ENCODE assay signal across 17 cellular contexts in the genomic region with DNA sequence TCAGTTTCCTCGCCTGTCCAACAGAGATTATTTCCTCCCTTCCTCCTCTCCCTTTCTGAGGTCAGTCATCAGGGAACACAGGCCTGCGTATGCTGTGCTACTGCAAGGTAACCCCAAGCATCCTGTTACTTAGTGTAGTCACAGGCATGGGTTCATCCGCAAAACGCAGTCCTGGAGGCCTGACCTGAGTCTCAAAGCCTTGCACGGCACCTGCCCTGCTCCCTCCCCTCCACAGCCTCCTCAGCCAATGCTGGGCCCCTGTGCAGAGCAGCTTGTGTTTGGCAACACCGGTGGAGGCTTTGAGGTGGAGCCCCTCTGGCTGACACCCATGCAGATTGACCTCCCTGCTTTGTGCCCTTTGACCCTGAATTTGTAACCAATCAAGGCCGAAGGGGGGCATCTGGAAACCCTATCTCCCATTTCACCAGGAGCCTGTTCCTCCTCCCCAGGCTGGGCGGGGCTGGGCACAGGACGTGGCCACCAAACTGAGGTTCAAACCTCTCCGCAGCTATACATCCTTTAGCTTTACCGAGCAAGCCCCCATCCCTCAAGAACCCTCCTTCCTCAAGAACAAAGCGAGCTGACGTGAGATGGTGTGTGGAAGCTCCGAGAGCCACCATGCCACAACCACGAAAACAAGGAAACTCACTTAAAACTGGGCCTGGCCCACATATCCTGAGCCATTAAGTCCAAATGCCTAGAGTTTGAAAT. TPM values are rescaled to one million over a fixed set of nuclear protein-coding genes. Genes with fewer than 3 reads are reported as not detected.
DNase-seq lines count a peak whose midpoint lies in the region; ATAC-seq, FAIRE-seq and TF ChIP-seq lines count a peak whose summit lies in the region.
"Had no signal": no experiment of that assay in that cellular context is flagged by ENCODE, and none has a peak within 500 bp of the region (broad histone marks: within the 10 kb centered on the region; RNA-seq: fewer than 3 reads in every experiment).

No MANE protein-coding gene starts in this region.

- no peaks in the 10 kb centered on the region for H3K27me3 Mint-ChIP-seq in activated T-cell treated with anti-CD3 and anti-CD28 coated beads, Interleukin-2, amount 50 U/mL, for 24 hours
- no peaks in the 10 kb centered on the region for H3K27me3 Mint-ChIP-seq in activated T-cell treated with anti-CD3 and anti-CD28 coated beads, Interleukin-2, amount 50 U/mL, for 4 hours (ENCODE audit: low read depth)
- H3K27me3 Mint-ChIP-seq in WTC11 (ENCODE audit: low read depth): no peaks in the 10 kb centered on the region
- H3K27me3 Mint-ChIP-seq: CD4-positive, alpha-beta T cell had no signal

- H3K27me3 ChIP-seq in neuronal stem cell (ENCODE audit: control insufficient read depth in 3 of 3, insufficient read depth in 3 of 3, low read depth in 1 of 3, low read length in 3 of 3): no peaks in the 10 kb centered on the region
- no peaks in the 10 kb centered on the region for H3K27me3 ChIP-seq in MM.1S (replicated peaks; ENCODE audit: insufficient read depth, low read length)
- H3K27me3 ChIP-seq: neural progenitor cell had no signal

- H4K91ac ChIP-seq in neuronal stem cell (ENCODE audit: low read depth, low read length, poor library complexity): no peak overlapping the region

- H2BK15ac ChIP-seq in neuronal stem cell (ENCODE audit: low read length): no peak overlapping the region

- H3K9me3 ChIP-seq in neuronal stem cell (replicated peaks in 1 of 2; ENCODE audit: control insufficient read depth in 2 of 2, insufficient read depth in 1 of 2, low read depth in 1 of 2, low read length in 2 of 2) (peaks cover 0 to 1% of the 10 kb centered on the region in 2 donors), MM.1S (replicated peaks; ENCODE audit: insufficient read depth, low read length) (no peaks in the 10 kb centered on the region)

- no peak overlapping the region for H3K4me3 Mint-ChIP-seq in activated T-cell treated with anti-CD3 and anti-CD28 coated beads, Interleukin-2, amount 50 U/mL, for 24 hours
- H3K4me3 Mint-ChIP-seq in activated T-cell treated with anti-CD3 and anti-CD28 coated beads, Interleukin-2, amount 50 U/mL, for 4 hours: no peak overlapping the region
- no peak overlapping the region for H3K4me3 Mint-ChIP-seq in WTC11
- H3K4me3 Mint-ChIP-seq: CD4-positive, alpha-beta T cell; neural progenitor cell had no signal

- no peaks in the 10 kb centered on the region for H4K20me1 ChIP-seq in MM.1S (ENCODE audit: insufficient read depth, low read length)

- H2BK5ac ChIP-seq in neuronal stem cell (ENCODE audit: low read length): peak overlapping the region; percentile 6

- no peak for DNase-seq in activated T-cell treated with anti-CD3 and anti-CD28 coated beads, Interleukin-2, amount 50 U/mL, for 24 hours
- no peak for DNase-seq in activated T-cell treated with anti-CD3 and anti-CD28 coated beads, Interleukin-2, amount 50 U/mL, for 4 hours
- DNase-seq in GM12891 (ENCODE audit: insufficient read length, low spot score) (no peak), WTC11 (ENCODE audit: low spot score) (no peak), neuronal stem cell (ENCODE audit: low spot score) (no peak), T1000 (lab: John Stamatoyannopoulos, UW) (no peak), MM.1S (no peak)
- DNase-seq: CD4-positive, alpha-beta T cell; central memory CD4-positive, alpha-beta T cell; DMS53; effector memory CD4-positive, alpha-beta T cell; midbrain; NCI-H1092 treated with DMSO at 0.1 percent for 48 hours; NCI-H2081 treated with DMSO at 0.1 percent for 48 hours; NCI-H510A had no signal

- no peak overlapping the region for H2AK5ac ChIP-seq in neuronal stem cell (ENCODE audit: low read depth, low read length)

- no peak overlapping the region for H2AFZ ChIP-seq in neuronal stem cell (ENCODE audit: low read length)
- no peak overlapping the region for H2AFZ ChIP-seq in MM.1S (ENCODE audit: low read length)
- H2AFZ ChIP-seq: neural progenitor cell had no signal

- H3K4me1 ChIP-seq in neuronal stem cell (ENCODE audit: control insufficient read depth in 2 of 2, insufficient read depth in 1 of 2, low read depth in 1 of 2, low read length in 2 of 2): peaks cover 0 to 5% of the 10 kb centered on the region in 2 donors
- peaks cover 10% of the 10 kb centered on the region; the same call in 1 of the 2 replicates for H3K4me1 ChIP-seq in MM.1S (ENCODE audit: low read length)
- H3K4me1 ChIP-seq: neural progenitor cell had no signal

- no peak overlapping the region for H2BK12ac ChIP-seq in neuronal stem cell (ENCODE audit: low read length)

- no peak for FAIRE-seq in GM12891 (lab: Jason Lieb, UNC)

- H3K4me2 ChIP-seq in neuronal stem cell (ENCODE audit: insufficient read depth, low read length, poor library complexity, severe bottlenecking) (no peak overlapping the region), MM.1S (ENCODE audit: low read depth, low read length) (no peak overlapping the region)
- H3K4me2 ChIP-seq: neural progenitor cell had no signal

- no peaks in the 10 kb centered on the region for H3K9me2 ChIP-seq in MM.1S (replicated peaks; ENCODE audit: insufficient read depth, low read length)

- H3K23ac ChIP-seq in neuronal stem cell (ENCODE audit: low read depth, low read length, poor library complexity): peak overlapping the region; percentile 17

- H3K79me2 ChIP-seq in MM.1S (ENCODE audit: low read length): peaks cover 52% of the 10 kb centered on the region

- no peak overlapping the region for H4K8ac ChIP-seq in neuronal stem cell (ENCODE audit: low read depth, low read length)

- H3K4ac ChIP-seq in neuronal stem cell (ENCODE audit: low read length): no peak overlapping the region

- CTCF ChIA-PET in WTC11 (lab: Charles Lee): interaction anchor here (0.6 to 1.8 kb wide), 6 partner anchors 12 to 124 kb away, joined by 3 to 7 read pairs (median 3); no protein-coding TSS in a partner anchor

- H3K36me3 Mint-ChIP-seq in activated T-cell treated with anti-CD3 and anti-CD28 coated beads, Interleukin-2, amount 50 U/mL, for 24 hours (ENCODE audit: low read depth): peaks cover 98% of the 10 kb centered on the region
- H3K36me3 Mint-ChIP-seq in activated T-cell treated with anti-CD3 and anti-CD28 coated beads, Interleukin-2, amount 50 U/mL, for 4 hours (ENCODE audit: insufficient read depth): peaks cover 14% of the 10 kb centered on the region
- H3K36me3 Mint-ChIP-seq in WTC11: peaks cover 85% of the 10 kb centered on the region

- no peak overlapping the region for H3K4me3 ChIP-seq in neuronal stem cell (ENCODE audit: low read length in 2 of 2)
- no peak overlapping the region for H3K4me3 ChIP-seq in MM.1S (ENCODE audit: low read length)
- H3K4me3 ChIP-seq: neural progenitor cell had no signal

- H3K9me3 Mint-ChIP-seq in activated T-cell treated with anti-CD3 and anti-CD28 coated beads, Interleukin-2, amount 50 U/mL, for 24 hours: no peaks in the 10 kb centered on the region
- H3K9me3 Mint-ChIP-seq in activated T-cell treated with anti-CD3 and anti-CD28 coated beads, Interleukin-2, amount 50 U/mL, for 4 hours: no peaks in the 10 kb centered on the region
- no peaks in the 10 kb centered on the region for H3K9me3 Mint-ChIP-seq in WTC11
- H3K9me3 Mint-ChIP-seq: CD4-positive, alpha-beta T cell; neural progenitor cell had no signal

- H3K9ac ChIP-seq in neuronal stem cell (ENCODE audit: low read depth, low read length, poor library complexity) (peak overlapping the region; percentile 53), MM.1S (ENCODE audit: low read length) (no peak overlapping the region)
- H3K9ac ChIP-seq: neural progenitor cell had no signal

- POLR2A ChIA-PET in WTC11 (lab: Charles Lee): no interaction called here

- TF ChIP-seq POLR2A in GM12891 (IDR thresholded peaks at IDR 0.05; ENCODE audit: low read depth, low read length): no peak

- H3K4me1 Mint-ChIP-seq in activated T-cell treated with anti-CD3 and anti-CD28 coated beads, Interleukin-2, amount 50 U/mL, for 24 hours (ENCODE audit: low read depth): peaks cover 3% of the 10 kb centered on the region
- H3K4me1 Mint-ChIP-seq in activated T-cell treated with anti-CD3 and anti-CD28 coated beads, Interleukin-2, amount 50 U/mL, for 4 hours (ENCODE audit: low read depth): no peaks in the 10 kb centered on the region
- H3K4me1 Mint-ChIP-seq in WTC11: peaks cover 6% of the 10 kb centered on the region

- no peak overlapping the region for H2BK120ac ChIP-seq in neuronal stem cell (ENCODE audit: low read depth, low read length)

- ATAC-seq in activated T-cell treated with anti-CD3 and anti-CD28 coated beads, Interleukin-2, amount 50 U/mL, for 4 hours: no peak
- no peak for ATAC-seq in WTC11
- no peak for ATAC-seq in GM21723 (IDR thresholded peaks at IDR 0.05; ENCODE audit: unreplicated experiment)

- peaks cover 8% of the 10 kb centered on the region for H3F3A ChIP-seq in MM.1S (ENCODE audit: insufficient read depth, low read length)

- H3K36me3 ChIP-seq in neuronal stem cell (replicated peaks in 1 of 2; ENCODE audit: control insufficient read depth in 2 of 2, insufficient read depth in 2 of 2, low read length in 2 of 2) (peaks cover 76 to 98% of the 10 kb centered on the region in 2 donors), MM.1S (replicated peaks; ENCODE audit: insufficient read depth, low read length) (peaks cover 8% of the 10 kb centered on the region)
- H3K36me3 ChIP-seq: neural progenitor cell had no signal

- H3K27ac ChIP-seq in neuronal stem cell (replicated peaks; ENCODE audit: low read length): no peak overlapping the region
- H3K27ac ChIP-seq in MM.1S (ENCODE audit: low read length): no peak overlapping the region
- H3K27ac ChIP-seq: neural progenitor cell had no signal

- peak overlapping the region; percentile 75 for H3K27ac Mint-ChIP-seq in activated T-cell treated with anti-CD3 and anti-CD28 coated beads, Interleukin-2, amount 50 U/mL, for 24 hours
- peak overlapping the region; percentile 79 for H3K27ac Mint-ChIP-seq in WTC11
- H3K27ac Mint-ChIP-seq: CD4-positive, alpha-beta T cell; neural progenitor cell had no signal

- TF ChIP-seq CTCF in WTC11 (IDR thresholded peaks at IDR 0.05) (no peak), MM.1S (IDR thresholded peaks at IDR 0.05; ENCODE audit: low read length) (no peak)

- H3K14ac ChIP-seq in neuronal stem cell (ENCODE audit: low read length): no peak overlapping the region

- no peak overlapping the region for H3K18ac ChIP-seq in neuronal stem cell (ENCODE audit: low read length)

- H3K79me1 ChIP-seq in neuronal stem cell (ENCODE audit: low read depth, low read length): peaks cover 8% of the 10 kb centered on the region

- WGBS in neuronal stem cell (ENCODE audit: extremely low coverage in 2 of 2, insufficient read length in 2 of 2, insufficient replicate concordance in 1 of 2), 2 donors: no CpG with 5 or more reads among the region's 15 CpGs

TF ChIP-seq in GM12891, 5 proteins besides CTCF, POLR2A, EP300 and RAD21 (continues in another document):
- no peak for TF ChIP-seq SPI1 (IDR thresholded peaks at IDR 0.05; ENCODE audit: low read depth, low read length)

RNA-seq across cellular contexts. Expression of a gene that starts 21.5 kb away (rescaled TPM):
- 100 to 1,000 TPM; 287 to 334 (median 331) TPM for total RNA-seq in activated T-cell treated with anti-CD3 and anti-CD28 coated beads, Interleukin-2, amount 50 U/mL, for 4 hours
- polyA plus RNA-seq in GM12891 (2012; ENCODE audit: low read depth, missing spikeins): 189 TPM
- total RNA-seq in WTC11 (2021): 1,040 to 1,222 TPM (median 1,204 TPM) in 3 replicates
- 423 TPM for polyA plus RNA-seq in neuronal stem cell (2013, experiment 1 of 2)
- 428 TPM for polyA plus RNA-seq in neuronal stem cell (2013, experiment 2 of 2)
